In genomic region chr11:125326126-125326525, GRCh38 we compare ENCODE assay signal across 6 cellular contexts.
"Had no signal": no experiment of that assay in that cellular context is flagged by ENCODE, and none has a peak within 500 bp of the region (broad histone marks: within the 10 kb centered on the region; RNA-seq: fewer than 3 reads in every experiment).

No MANE protein-coding gene starts in this region.

- ATAC-seq: HCT116, HepG2 had no signal

- DNase-seq: GM23248, GOT3, H7, HFFc6 had no signal
